In genomic region chr5:33997331-33997983, GRCh38 we compare ENCODE assay signal across 8 cellular contexts. TPM values are rescaled to one million over a fixed set of nuclear protein-coding genes. Genes with fewer than 3 reads are reported as not detected.
DNase-seq lines count a peak whose midpoint lies in the region; ATAC-seq and TF ChIP-seq lines count a peak whose summit lies in the region.

No MANE protein-coding gene starts in this region.

- peaks cover 0 to 4% (median 0%) of the 10 kb centered on the region in 3 donors for H3K27me3 Mint-ChIP-seq in immature natural killer cell (ENCODE audit: low read depth in 3 of 3)

- intact Hi-C loops in body of pancreas (cut with DNase I): no loop called here

- H3K27me3 ChIP-seq in body of pancreas: no peaks in the 10 kb centered on the region
- H3K27me3 ChIP-seq in smooth muscle cell (ENCODE audit: low read depth): no peaks in the 10 kb centered on the region

- H3K36me3 Mint-ChIP-seq in immature natural killer cell: peaks cover 10 to 41% (median 19%) of the 10 kb centered on the region in 3 donors

- no peaks in the 10 kb centered on the region for H3K79me2 ChIP-seq in smooth muscle cell (ENCODE audit: low read depth)

- peaks cover 16% of the 10 kb centered on the region for H3K4me1 ChIP-seq in body of pancreas
- H3K4me1 ChIP-seq in smooth muscle cell (ENCODE audit: low read depth): no peaks in the 10 kb centered on the region

- H3K27ac ChIP-seq in body of pancreas: peak overlapping the region in 3 of 4 donors; percentile 31 to 60 (median 39)
- H3K27ac ChIP-seq in smooth muscle cell (ENCODE audit: low read depth): no peak overlapping the region

- peak; percentile 94 for DNase-seq in DMS153 (lab: John Stamatoyannopoulos, UW)
- DNase-seq in HS-5 (ENCODE audit: low read depth): peak; percentile 81
- peak; percentile 93 to 99 for DNase-seq in NOMO-1 (lab: John Stamatoyannopoulos, UW; ENCODE audit: unreplicated experiment in 2 of 2)
- DNase-seq in body of pancreas: peak; percentile 77 to 89 (median 82)
- DNase-seq in immature natural killer cell: peak; percentile 31 to 44 (median 39)
- no peak for DNase-seq in smooth muscle cell (lab: John Stamatoyannopoulos, UW; ENCODE audit: unreplicated experiment)
- DNase-seq in activated CD8-positive, alpha-beta memory T cell treated with anti-CD3 and anti-CD28 coated beads for 24 hours: no peak

- H3K4me3 ChIP-seq in body of pancreas (no peak overlapping the region), smooth muscle cell (no peak overlapping the region)

- no peak for TF ChIP-seq POLR2A in body of pancreas (IDR thresholded peaks at IDR 0.05)

- H3K9ac ChIP-seq in smooth muscle cell (ENCODE audit: low read depth): no peak overlapping the region

- ATAC-seq in GM19372 (IDR thresholded peaks at IDR 0.05; ENCODE audit: low read depth, unreplicated experiment): peak; percentile 79
- peak; percentile 78 for ATAC-seq in body of pancreas

- TF ChIP-seq CTCF in body of pancreas (IDR thresholded peaks at IDR 0.05): peak; percentile 14 to 79 (median 71)
- peak; percentile 47 for TF ChIP-seq CTCF in smooth muscle cell (IDR thresholded peaks at IDR 0.05; ENCODE audit: borderline replicate concordance, insufficient read depth, poor library complexity, severe bottlenecking)

- 31 to 32% methylated on average over 6 of the region's 6 CpGs for WGBS in body of pancreas, 2 donors
- WGBS in smooth muscle cell (ENCODE audit: low lambda C conversion rate): 80% methylated on average over 6 of the region's 6 CpGs

- H2AFZ ChIP-seq in smooth muscle cell (ENCODE audit: low read depth): no peak overlapping the region

- no peak overlapping the region for H3K4me3 Mint-ChIP-seq in immature natural killer cell

- H3K9me3 ChIP-seq in body of pancreas (no peaks in the 10 kb centered on the region), smooth muscle cell (replicated peaks; ENCODE audit: low read depth) (no peaks in the 10 kb centered on the region)

- H3K9me3 Mint-ChIP-seq in immature natural killer cell: no peaks in the 10 kb centered on the region

- H3K27ac Mint-ChIP-seq in immature natural killer cell: peak overlapping the region in 5 of 6 donors; percentile 2 to 87 (median 59)

- H3K36me3 ChIP-seq in body of pancreas (replicated peaks in 1 of 2; ENCODE audit: insufficient read depth in 1 of 2, low read depth in 2 of 2) (peaks cover 0 to 2% of the 10 kb centered on the region in 2 donors), smooth muscle cell (ENCODE audit: low read depth) (peaks cover 4% of the 10 kb centered on the region)

- H3K4me2 ChIP-seq in smooth muscle cell: no peak overlapping the region

- H3F3A ChIP-seq in smooth muscle cell (ENCODE audit: low read depth): no peaks in the 10 kb centered on the region

- no peaks in the 10 kb centered on the region for H4K20me1 ChIP-seq in smooth muscle cell (ENCODE audit: low read depth)

- H3K4me1 Mint-ChIP-seq in immature natural killer cell: peaks cover 4 to 7% of the 10 kb centered on the region in 2 donors

RNA-seq across cellular contexts. Expression of gene AMACR, which starts 10.4 kb away (rescaled TPM):
- total RNA-seq in body of pancreas (1 to 10 TPM; 5.4 to 7.3 TPM), smooth muscle cell (13.8 and 14.5 TPM in 2 replicates)
- polyA plus RNA-seq in immature natural killer cell (10 to 100 TPM in 2 of 3 donors, 1 to 10 TPM in 1; 5.9 to 12.6 (median 11.2) TPM), smooth muscle cell (14.1 and 14.5 TPM in 2 replicates)

RNA-seq across cellular contexts. Expression of gene SLC45A2, which starts 13.0 kb away (rescaled TPM):
- total RNA-seq in body of pancreas: not detected
- polyA plus RNA-seq in immature natural killer cell: not detected
- total RNA-seq in smooth muscle cell: 0.09 and 0.36 TPM in 2 replicates
- 0.59 TPM in 1 of 2 replicates, not detected in the other for polyA plus RNA-seq in smooth muscle cell

RNA-seq across cellular contexts. Expression of gene C1QTNF3, which starts 45.6 kb away (rescaled TPM):
- 1 to 10 TPM in 1 of 2 donors, under 1 TPM in 1; 0.99 to 8.3 TPM for total RNA-seq in body of pancreas
- polyA plus RNA-seq in immature natural killer cell: under 1 TPM in 2 of 3 donors, not detected in 1; 0.27 to 0.82 TPM
- 3.7 and 8.3 TPM in 2 replicates for total RNA-seq in smooth muscle cell
- polyA plus RNA-seq in smooth muscle cell: 0.72 and 4.8 TPM in 2 replicates

Comparison
In these comparisons a context has a peak if more than half of its experiments do, and no peak if none do; other contexts are left out.
1. DNase-seq: peak in DMS153 (single experiment), HS-5 (single experiment), NOMO-1 (2 of 2), body of pancreas (4 of 4) and immature natural killer cell (3 of 3); none in smooth muscle cell (single experiment) and activated CD8-positive, alpha-beta memory T cell treated with anti-CD3 and anti-CD28 coated beads for 24 hours (single experiment).